ENCODE assay signal across 2 cellular contexts in the genomic region with DNA sequence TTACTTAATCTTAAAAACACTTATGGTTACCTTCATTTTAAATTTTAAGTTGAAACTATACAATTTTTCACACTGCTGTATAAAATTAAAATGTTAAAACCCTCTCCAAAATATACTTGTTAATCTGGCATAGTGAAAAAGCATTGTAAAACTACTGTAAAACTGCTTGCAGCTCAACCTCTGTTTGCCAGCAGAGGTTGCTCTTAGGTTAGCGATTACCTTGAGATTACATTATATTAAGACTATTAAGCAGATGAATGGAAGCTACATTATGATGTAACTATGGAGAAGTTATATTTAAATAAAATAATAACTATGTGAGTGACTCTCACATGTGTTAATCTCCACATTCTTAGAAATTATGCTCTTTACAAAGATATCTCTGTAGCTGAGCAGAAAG.
TF ChIP-seq lines count a peak whose summit lies in the region.

No MANE protein-coding gene starts in this region.

TF ChIP-seq in SK-N-SH, 30 proteins besides CTCF, POLR2A, EP300 and RAD21 (continued from another document):
- TF ChIP-seq JUND (IDR thresholded peaks at IDR 0.05) (no peak), RFX5 (IDR thresholded peaks at IDR 0.05; ENCODE audit: low read length) (no peak), YY1 (IDR thresholded peaks at IDR 0.05; ENCODE audit: low read depth) (no peak), TEAD4 (IDR thresholded peaks at IDR 0.05; ENCODE audit: borderline replicate concordance, insufficient read depth) (no peak), RCOR1 (IDR thresholded peaks at IDR 0.05; ENCODE audit: low read length) (no peak), FOXJ3 (CRISPR knock-in tag; IDR thresholded peaks at IDR 0.05) (no peak)
- TF ChIP-seq, protein P1, sequence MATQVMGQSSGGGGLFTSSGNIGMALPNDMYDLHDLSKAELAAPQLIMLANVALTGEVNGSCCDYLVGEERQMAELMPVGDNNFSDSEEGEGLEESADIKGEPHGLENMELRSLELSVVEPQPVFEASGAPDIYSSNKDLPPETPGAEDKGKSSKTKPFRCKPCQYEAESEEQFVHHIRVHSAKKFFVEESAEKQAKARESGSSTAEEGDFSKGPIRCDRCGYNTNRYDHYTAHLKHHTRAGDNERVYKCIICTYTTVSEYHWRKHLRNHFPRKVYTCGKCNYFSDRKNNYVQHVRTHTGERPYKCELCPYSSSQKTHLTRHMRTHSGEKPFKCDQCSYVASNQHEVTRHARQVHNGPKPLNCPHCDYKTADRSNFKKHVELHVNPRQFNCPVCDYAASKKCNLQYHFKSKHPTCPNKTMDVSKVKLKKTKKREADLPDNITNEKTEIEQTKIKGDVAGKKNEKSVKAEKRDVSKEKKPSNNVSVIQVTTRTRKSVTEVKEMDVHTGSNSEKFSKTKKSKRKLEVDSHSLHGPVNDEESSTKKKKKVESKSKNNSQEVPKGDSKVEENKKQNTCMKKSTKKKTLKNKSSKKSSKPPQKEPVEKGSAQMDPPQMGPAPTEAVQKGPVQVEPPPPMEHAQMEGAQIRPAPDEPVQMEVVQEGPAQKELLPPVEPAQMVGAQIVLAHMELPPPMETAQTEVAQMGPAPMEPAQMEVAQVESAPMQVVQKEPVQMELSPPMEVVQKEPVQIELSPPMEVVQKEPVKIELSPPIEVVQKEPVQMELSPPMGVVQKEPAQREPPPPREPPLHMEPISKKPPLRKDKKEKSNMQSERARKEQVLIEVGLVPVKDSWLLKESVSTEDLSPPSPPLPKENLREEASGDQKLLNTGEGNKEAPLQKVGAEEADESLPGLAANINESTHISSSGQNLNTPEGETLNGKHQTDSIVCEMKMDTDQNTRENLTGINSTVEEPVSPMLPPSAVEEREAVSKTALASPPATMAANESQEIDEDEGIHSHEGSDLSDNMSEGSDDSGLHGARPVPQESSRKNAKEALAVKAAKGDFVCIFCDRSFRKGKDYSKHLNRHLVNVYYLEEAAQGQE (IDR thresholded peaks at IDR 0.05; ENCODE audit: low read depth, low read length), result no peak
- TF ChIP-seq, protein P2, sequence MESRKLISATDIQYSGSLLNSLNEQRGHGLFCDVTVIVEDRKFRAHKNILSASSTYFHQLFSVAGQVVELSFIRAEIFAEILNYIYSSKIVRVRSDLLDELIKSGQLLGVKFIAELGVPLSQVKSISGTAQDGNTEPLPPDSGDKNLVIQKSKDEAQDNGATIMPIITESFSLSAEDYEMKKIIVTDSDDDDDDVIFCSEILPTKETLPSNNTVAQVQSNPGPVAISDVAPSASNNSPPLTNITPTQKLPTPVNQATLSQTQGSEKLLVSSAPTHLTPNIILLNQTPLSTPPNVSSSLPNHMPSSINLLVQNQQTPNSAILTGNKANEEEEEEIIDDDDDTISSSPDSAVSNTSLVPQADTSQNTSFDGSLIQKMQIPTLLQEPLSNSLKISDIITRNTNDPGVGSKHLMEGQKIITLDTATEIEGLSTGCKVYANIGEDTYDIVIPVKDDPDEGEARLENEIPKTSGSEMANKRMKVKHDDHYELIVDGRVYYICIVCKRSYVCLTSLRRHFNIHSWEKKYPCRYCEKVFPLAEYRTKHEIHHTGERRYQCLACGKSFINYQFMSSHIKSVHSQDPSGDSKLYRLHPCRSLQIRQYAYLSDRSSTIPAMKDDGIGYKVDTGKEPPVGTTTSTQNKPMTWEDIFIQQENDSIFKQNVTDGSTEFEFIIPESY (IDR thresholded peaks at IDR 0.05; ENCODE audit: borderline replicate concordance, low read depth), result no peak
- TF ChIP-seq, protein P3, sequence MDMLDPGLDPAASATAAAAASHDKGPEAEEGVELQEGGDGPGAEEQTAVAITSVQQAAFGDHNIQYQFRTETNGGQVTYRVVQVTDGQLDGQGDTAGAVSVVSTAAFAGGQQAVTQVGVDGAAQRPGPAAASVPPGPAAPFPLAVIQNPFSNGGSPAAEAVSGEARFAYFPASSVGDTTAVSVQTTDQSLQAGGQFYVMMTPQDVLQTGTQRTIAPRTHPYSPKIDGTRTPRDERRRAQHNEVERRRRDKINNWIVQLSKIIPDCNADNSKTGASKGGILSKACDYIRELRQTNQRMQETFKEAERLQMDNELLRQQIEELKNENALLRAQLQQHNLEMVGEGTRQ (IDR thresholded peaks at IDR 0.05; ENCODE audit: borderline replicate concordance, low read depth, low read length), result no peak

TF ChIP-seq in SK-N-SH treated with all-trans-retinoic acid at 6 μM for 48 hours, 23 proteins besides CTCF, POLR2A, EP300 and RAD21 (continued from another document):
- TF ChIP-seq, protein P4, sequence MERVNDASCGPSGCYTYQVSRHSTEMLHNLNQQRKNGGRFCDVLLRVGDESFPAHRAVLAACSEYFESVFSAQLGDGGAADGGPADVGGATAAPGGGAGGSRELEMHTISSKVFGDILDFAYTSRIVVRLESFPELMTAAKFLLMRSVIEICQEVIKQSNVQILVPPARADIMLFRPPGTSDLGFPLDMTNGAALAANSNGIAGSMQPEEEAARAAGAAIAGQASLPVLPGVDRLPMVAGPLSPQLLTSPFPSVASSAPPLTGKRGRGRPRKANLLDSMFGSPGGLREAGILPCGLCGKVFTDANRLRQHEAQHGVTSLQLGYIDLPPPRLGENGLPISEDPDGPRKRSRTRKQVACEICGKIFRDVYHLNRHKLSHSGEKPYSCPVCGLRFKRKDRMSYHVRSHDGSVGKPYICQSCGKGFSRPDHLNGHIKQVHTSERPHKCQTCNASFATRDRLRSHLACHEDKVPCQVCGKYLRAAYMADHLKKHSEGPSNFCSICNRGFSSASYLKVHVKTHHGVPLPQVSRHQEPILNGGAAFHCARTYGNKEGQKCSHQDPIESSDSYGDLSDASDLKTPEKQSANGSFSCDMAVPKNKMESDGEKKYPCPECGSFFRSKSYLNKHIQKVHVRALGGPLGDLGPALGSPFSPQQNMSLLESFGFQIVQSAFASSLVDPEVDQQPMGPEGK (CRISPR knock-in tag; IDR thresholded peaks at IDR 0.05; ENCODE audit: borderline replicate concordance), result no peak
- TF ChIP-seq BACH2 (CRISPR knock-in tag; IDR thresholded peaks at IDR 0.05; ENCODE audit: borderline replicate concordance) (no peak), OSR1 (CRISPR knock-in tag; IDR thresholded peaks at IDR 0.05) (no peak), ZFP3 (CRISPR knock-in tag; IDR thresholded peaks at IDR 0.05) (no peak), CSDC2 (CRISPR knock-in tag; IDR thresholded peaks at IDR 0.05) (no peak), SNAI2 (CRISPR knock-in tag; IDR thresholded peaks at IDR 0.05) (no peak)
